14 cellular contexts compared by ENCODE assay signal in genomic region chr1:240562111-240562590, GRCh38. TPM values are rescaled to one million over a fixed set of nuclear protein-coding genes. Genes with fewer than 3 reads are reported as not detected.
A peak's percentile ranks its signal among the peaks of the same experiment; 100 is the strongest.
DNase-seq lines count a peak whose midpoint lies in the region; ATAC-seq, FAIRE-seq and TF ChIP-seq lines count a peak whose summit lies in the region.
"Had no signal": no experiment of that assay in that cellular context is flagged by ENCODE, and none has a peak within 500 bp of the region (broad histone marks: within the 10 kb centered on the region; RNA-seq: fewer than 3 reads in every experiment).

No MANE protein-coding gene starts in this region.

- no peak for ATAC-seq in GM23338
- peak; percentile 48; the same call in 1 of the 3 replicates for ATAC-seq in K562
- ATAC-seq in HG03139 (IDR thresholded peaks at IDR 0.05; ENCODE audit: unreplicated experiment): no peak
- ATAC-seq in HG02970 (IDR thresholded peaks at IDR 0.05; ENCODE audit: low FRiP score, unreplicated experiment): no peak
- ATAC-seq: esophagus mucosa; naive thymus-derived CD8-positive, alpha-beta T cell; T-cell had no signal

- TF ChIP-seq RAD21 in K562 (CRISPR knock-in tag; conservative IDR thresholded peaks at IDR 0.05 in 1 of 2, IDR thresholded peaks at IDR 0.05 in 1 of 2): no peak

- H3K27me3 ChIP-seq in GM23338 (ENCODE audit: insufficient read depth) (no peaks in the 10 kb centered on the region), K562 (ENCODE audit: control insufficient read depth in 2 of 2, insufficient read depth in 2 of 2, low read length in 2 of 2) (no peaks in the 10 kb centered on the region), neuronal stem cell (ENCODE audit: control insufficient read depth in 3 of 3, insufficient read depth in 3 of 3, low read depth in 1 of 3, low read length in 3 of 3) (peaks cover 0 to 3% (median 0%) of the 10 kb centered on the region in 3 experiments)
- H3K27me3 ChIP-seq: sigmoid colon had no signal

- H3K79me2 ChIP-seq in GM23338 (replicated peaks; ENCODE audit: insufficient read depth) (no peaks in the 10 kb centered on the region), K562 (ENCODE audit: control insufficient read depth, insufficient read depth, low read length) (no peaks in the 10 kb centered on the region)

- no peaks in the 10 kb centered on the region for H3K36me3 Mint-ChIP-seq in GM23338 (ENCODE audit: low read depth)
- H3K36me3 Mint-ChIP-seq: CD8-positive, alpha-beta memory T cell; T-cell had no signal

- peak overlapping the region; percentile 44; the same call in 1 of the 2 replicates for H2AFZ ChIP-seq in GM23338
- peak overlapping the region; percentile 42; the same call in 1 of the 2 replicates for H2AFZ ChIP-seq in K562 (ENCODE audit: low read depth, low read length)
- H2AFZ ChIP-seq in neuronal stem cell (ENCODE audit: low read length): peak overlapping the region; percentile 11

- no peaks in the 10 kb centered on the region; the same call in 2 of the 3 replicates for H3K9me3 Mint-ChIP-seq in GM23338

- in situ Hi-C loops in K562 (cut with MboI): no loop called here

- H3K4me1 Mint-ChIP-seq in GM23338: peaks cover 2% of the 10 kb centered on the region; the same call in 1 of the 3 replicates
- H3K4me1 Mint-ChIP-seq: CD8-positive, alpha-beta memory T cell; naive thymus-derived CD8-positive, alpha-beta T cell; T-cell had no signal

- H3K79me1 ChIP-seq in neuronal stem cell (ENCODE audit: low read depth, low read length): no peaks in the 10 kb centered on the region

- H4K8ac ChIP-seq in neuronal stem cell (ENCODE audit: low read depth, low read length): no peak overlapping the region

- H3K9ac ChIP-seq in K562 (ENCODE audit: insufficient read depth in 1 of 2, low read depth in 2 of 2, low read length in 2 of 2) (no peak overlapping the region), neuronal stem cell (ENCODE audit: low read depth, low read length, poor library complexity) (no peak overlapping the region)

- TF ChIP-seq POLR2A in K562 (conservative IDR thresholded peaks at IDR 0.05): no peak

- no peak overlapping the region for H2BK120ac ChIP-seq in neuronal stem cell (ENCODE audit: low read depth, low read length)

- H3K27ac Mint-ChIP-seq in GM23338: peak overlapping the region; percentile 89; the same call in 1 of the 2 replicates
- H3K27ac Mint-ChIP-seq: CD8-positive, alpha-beta memory T cell; naive thymus-derived CD8-positive, alpha-beta T cell; T-cell had no signal

- H3F3A ChIP-seq in GM23338 (replicated peaks; ENCODE audit: low read depth): no peaks in the 10 kb centered on the region

- H3K27me3 Mint-ChIP-seq in GM23338 (ENCODE audit: insufficient read depth, low read depth, poor library complexity): no peaks in the 10 kb centered on the region
- H3K27me3 Mint-ChIP-seq: CD8-positive, alpha-beta memory T cell; T-cell had no signal

- H3K14ac ChIP-seq in neuronal stem cell (ENCODE audit: low read length): no peak overlapping the region

- no peak overlapping the region for H3K18ac ChIP-seq in neuronal stem cell (ENCODE audit: low read length)

- H3K4ac ChIP-seq in neuronal stem cell (ENCODE audit: low read length): no peak overlapping the region

- no peak overlapping the region for H2BK15ac ChIP-seq in neuronal stem cell (ENCODE audit: low read length)

- H3K4me2 ChIP-seq in GM23338 (no peak overlapping the region), K562 (ENCODE audit: insufficient read depth, low read length) (no peak overlapping the region), neuronal stem cell (ENCODE audit: insufficient read depth, low read length, poor library complexity, severe bottlenecking) (no peak overlapping the region)

- no peak overlapping the region for H4K91ac ChIP-seq in neuronal stem cell (ENCODE audit: low read depth, low read length, poor library complexity)

- H2BK5ac ChIP-seq in neuronal stem cell (ENCODE audit: low read length): no peak overlapping the region

- no peak overlapping the region for H2AK5ac ChIP-seq in neuronal stem cell (ENCODE audit: low read depth, low read length)

- no peaks in the 10 kb centered on the region for H3K9me1 ChIP-seq in K562 (ENCODE audit: control insufficient read depth, insufficient read depth, low read length)

- H3K23ac ChIP-seq in neuronal stem cell (ENCODE audit: low read depth, low read length, poor library complexity): no peak overlapping the region

- H2BK12ac ChIP-seq in neuronal stem cell (ENCODE audit: low read length): no peak overlapping the region

- intact Hi-C loops in K562 (cut with micrococcal nuclease): no loop called here

- POLR2A ChIA-PET in K562 (lab: Yijun Ruan, JAX): no interaction called here

- FAIRE-seq in K562 (lab: Jason Lieb, UNC): no peak

- WGBS in K562 (ENCODE audit: insufficient coverage, low coverage, missing lambda C conversion rate): 10% methylated on average over 7 of the region's 7 CpGs
- no CpG with 5 or more reads among the region's 7 CpGs for WGBS in neuronal stem cell (ENCODE audit: extremely low coverage in 2 of 2, insufficient read length in 2 of 2, insufficient replicate concordance in 1 of 2), 2 donors

- no TSS peak for BruUV-seq in K562 (replicated peaks; lab: Mats Ljungman, UMichigan)

- H3K4me1 ChIP-seq in GM23338 (ENCODE audit: insufficient read depth) (no peaks in the 10 kb centered on the region), K562 (replicated peaks in 1 of 2; ENCODE audit: control insufficient read depth in 2 of 2, insufficient read depth in 2 of 2, low read length in 2 of 2) (no peaks in the 10 kb centered on the region), neuronal stem cell (ENCODE audit: control insufficient read depth in 2 of 2, insufficient read depth in 1 of 2, low read depth in 1 of 2, low read length in 2 of 2) (no peaks in the 10 kb centered on the region)
- H3K4me1 ChIP-seq: sigmoid colon had no signal

- H3K9me3 ChIP-seq in K562 (replicated peaks; ENCODE audit: control insufficient read depth, insufficient read depth, low read depth, low read length) (no peaks in the 10 kb centered on the region; the same call in 1 of the 2 replicates), neuronal stem cell (replicated peaks in 1 of 2; ENCODE audit: control insufficient read depth in 2 of 2, insufficient read depth in 1 of 2, low read depth in 1 of 2, low read length in 2 of 2) (peaks cover 0 to 3% of the 10 kb centered on the region in 2 donors)
- H3K9me3 ChIP-seq: sigmoid colon had no signal

- no peak overlapping the region for H3K4me3 Mint-ChIP-seq in GM23338
- H3K4me3 Mint-ChIP-seq: CD8-positive, alpha-beta memory T cell; naive thymus-derived CD8-positive, alpha-beta T cell; T-cell had no signal

- H4K20me1 ChIP-seq in GM23338 (replicated peaks; ENCODE audit: insufficient read depth) (no peaks in the 10 kb centered on the region), K562 (replicated peaks; ENCODE audit: control insufficient read depth, insufficient read depth, low read length) (no peaks in the 10 kb centered on the region)

- H3K36me3 ChIP-seq in GM23338 (ENCODE audit: insufficient read depth) (no peaks in the 10 kb centered on the region), K562 (ENCODE audit: control insufficient read depth, insufficient read depth, low read length) (no peaks in the 10 kb centered on the region), neuronal stem cell (replicated peaks in 1 of 2; ENCODE audit: control insufficient read depth in 2 of 2, insufficient read depth in 2 of 2, low read length in 2 of 2) (no peaks in the 10 kb centered on the region)
- H3K36me3 ChIP-seq: sigmoid colon had no signal

- DNase-seq in GM23338 (ENCODE audit: low spot score) (peak; percentile 14), NCI-H2107 (lab: John Stamatoyannopoulos, UW) (peak; percentile 68), K562 (ENCODE audit: extremely low read depth in 1 of 4, low spot score in 3 of 4) (no peak), neuronal stem cell (ENCODE audit: low spot score) (no peak)
- DNase-seq in activated naive CD4-positive, alpha-beta T cell (lab: John Stamatoyannopoulos, UW): no peak
- DNase-seq: activated CD4-positive, alpha-beta T cell treated with anti-CD3 and anti-CD28 coated beads for 48 hours; CD8-positive, alpha-beta memory T cell; Karpas-422; naive thymus-derived CD8-positive, alpha-beta T cell; sigmoid colon; T-cell had no signal

- CTCF ChIA-PET in K562 (lab: Yijun Ruan, JAX; ENCODE audit: low intra/inter-chr PET ratio): no interaction called here

- no peak overlapping the region for H3K4me3 ChIP-seq in GM23338
- no peak overlapping the region for H3K4me3 ChIP-seq in K562
- H3K4me3 ChIP-seq in neuronal stem cell (ENCODE audit: low read length in 2 of 2): no peak overlapping the region
- H3K4me3 ChIP-seq: sigmoid colon had no signal

- no peak for TF ChIP-seq CTCF in GM23338 (conservative IDR thresholded peaks at IDR 0.05; ENCODE audit: low read depth in 2 of 2)
- no peak for TF ChIP-seq CTCF in K562 (IDR thresholded peaks at IDR 0.05 in 2 of 3, conservative IDR thresholded peaks at IDR 0.05 in 1 of 3; ENCODE audit: insufficient read depth in 2 of 3, low read depth in 1 of 3, low read length in 3 of 3)

- H3K9me2 ChIP-seq in GM23338 (ENCODE audit: insufficient read depth): no peaks in the 10 kb centered on the region

- no peak for TF ChIP-seq EP300 in K562 (IDR thresholded peaks at IDR 0.05; ENCODE audit: low read length)

- H3K27ac ChIP-seq in GM23338 (ENCODE audit: low read depth): no peak overlapping the region
- no peak overlapping the region for H3K27ac ChIP-seq in K562 (ENCODE audit: extremely low read depth, low read depth, low read length)
- no peak overlapping the region for H3K27ac ChIP-seq in neuronal stem cell (replicated peaks; ENCODE audit: low read length)
- H3K27ac ChIP-seq: sigmoid colon had no signal

RNA-seq across cellular contexts. Expression of gene GREM2, which starts 49.8 kb away (rescaled TPM):
- total RNA-seq in GM23338 (2014; rRNA removed; shearing (Covaris generic)): 0.12 and 0.21 TPM in 2 replicates
- polyA plus RNA-seq in GM23338 (2016; fragmentation: Nextera tagmentation; extraction: Ambion mirVana) (0.18 and 0.24 TPM in 2 replicates), K562 (2011; rRNA removed) (not detected in 2 replicates), K562 (2014; fragmentation: Illumina TruSeq; extraction: Trizol) (0.07 TPM in 1 of 2 replicates, not detected in the other), K562 (2014; fragmentation: Nextera tagmentation; extraction: Ambion mirVana) (not detected), K562 (2014; rRNA removed) (0.01 TPM in 1 of 2 replicates, not detected in the other)
- total RNA-seq in K562 (2011; cell fraction: chromatin; rRNA removed; ENCODE audit: low replicate concordance): not detected in 2 replicates
- not detected in 2 replicates for total RNA-seq in K562 (2011; cell fraction: nucleolus; rRNA removed)
- not detected in 2 replicates for total RNA-seq in K562 (2011; cell fraction: nucleoplasm; rRNA removed)
- total RNA-seq in K562 (2014; rRNA removed) (not detected in 2 replicates), K562 (2014; rRNA removed; fragmentation: Illumina TruSeq; extraction: Trizol) (0.04 TPM in 1 of 2 replicates, not detected in the other), K562 (2015; rRNA removed; fragmentation: Illumina TruSeq; extraction: Trizol) (not detected in 2 replicates), K562 (2021) (0.07 TPM in 1 of 2 replicates, not detected in the other)
- not detected in 2 replicates for polyA plus RNA-seq in K562 (2011; cell fraction: cytosol; rRNA removed)
- not detected in 2 replicates for polyA plus RNA-seq in K562 (2011; cell fraction: nucleus; rRNA removed)
- polyA plus RNA-seq in K562 (2012): 0.04 and 0.08 TPM in 2 replicates
- polyA minus RNA-seq in K562 (2011; rRNA and poly(A)+ RNA removed): not detected in 2 replicates
- not detected in 2 replicates for polyA minus RNA-seq in K562 (2011; cell fraction: cytosol; rRNA and poly(A)+ RNA removed)
- polyA minus RNA-seq in K562 (2011; cell fraction: nucleus; rRNA and poly(A)+ RNA removed): not detected in 2 replicates
- 0.03 TPM for polyA plus RNA-seq in neuronal stem cell (2013, experiment 1 of 2)
- polyA plus RNA-seq in neuronal stem cell (2013, experiment 2 of 2): 0.01 TPM
- total RNA-seq: CD8-positive, alpha-beta memory T cell; naive thymus-derived CD8-positive, alpha-beta T cell had no signal

Comparison
In these comparisons a context has a peak if more than half of its experiments do, and no peak if none do; other contexts are left out.
1. DNase-seq: peak in GM23338 (single experiment) and NCI-H2107 (single experiment); none in K562 (0 of 4), neuronal stem cell (single experiment) and activated naive CD4-positive, alpha-beta T cell (0 of 4).
2. Peak in every context shown above with its lines, with median percentiles within 50 percentile points of each other: H2AFZ ChIP-seq.